Comparison of ENCODE assay signal across 24 cellular contexts in genomic region chr6:69185276-69185675, GRCh38.
"Had no signal": no experiment of that assay in that cellular context is flagged by ENCODE, and none has a peak within 500 bp of the region (broad histone marks: within the 10 kb centered on the region; RNA-seq: fewer than 3 reads in every experiment).

No MANE protein-coding gene starts in this region.

- H3K9me3 ChIP-seq: colonic mucosa, esophagus muscularis mucosa, esophagus squamous epithelium, gastrocnemius medialis, gastroesophageal sphincter, heart left ventricle, heart right ventricle had no signal

- H3K9me3 Mint-ChIP-seq: endodermal cell had no signal

- H3K27me3 ChIP-seq: colonic mucosa, dorsolateral prefrontal cortex, esophagus muscularis mucosa, esophagus squamous epithelium, foreskin keratinocyte, gastrocnemius medialis, gastroesophageal sphincter, heart left ventricle, heart right ventricle had no signal

- H3K27ac ChIP-seq: colonic mucosa, coronary artery, dorsolateral prefrontal cortex, epithelial cell of prostate, esophagus muscularis mucosa, esophagus squamous epithelium, foreskin keratinocyte, gastrocnemius medialis, gastroesophageal sphincter, heart left ventricle, heart right ventricle had no signal

- H3K4me1 ChIP-seq: colonic mucosa, esophagus muscularis mucosa, esophagus squamous epithelium, foreskin keratinocyte, gastrocnemius medialis, gastroesophageal sphincter, heart left ventricle, heart right ventricle had no signal

- H3K4me3 ChIP-seq: colonic mucosa, coronary artery, dorsolateral prefrontal cortex, esophagus muscularis mucosa, esophagus squamous epithelium, gastrocnemius medialis, gastroesophageal sphincter, heart left ventricle, heart right ventricle had no signal

- H3K36me3 ChIP-seq: colonic mucosa, esophagus muscularis mucosa, esophagus squamous epithelium, gastrocnemius medialis, gastroesophageal sphincter, heart left ventricle, heart right ventricle had no signal

- H3K27me3 Mint-ChIP-seq: dendritic cell treated with granulocyte-macrophage colony-stimulating factor and Interleukin-4, amounts not matched to agents 40 ng/mL and 50 ng/mL, for 4 days; effector memory CD8-positive, alpha-beta T cell had no signal

- DNase-seq: colonic mucosa; cortex of kidney; dermis blood vessel endothelial cell; dorsolateral prefrontal cortex; effector CD4-positive, alpha-beta T cell; effector CD8-positive, alpha-beta T cell; effector memory CD4-positive, alpha-beta T cell; effector memory CD8-positive, alpha-beta T cell; endodermal cell; erythroblast; esophagus squamous epithelium; foreskin fibroblast; foreskin keratinocyte; foreskin melanocyte; gastrocnemius medialis; glutamatergic neuron; head of caudate nucleus; heart left ventricle; heart right ventricle had no signal

- H3K27ac Mint-ChIP-seq: dendritic cell treated with granulocyte-macrophage colony-stimulating factor and Interleukin-4, amounts not matched to agents 40 ng/mL and 50 ng/mL, for 4 days; effector memory CD8-positive, alpha-beta T cell; endodermal cell had no signal

- H3K4me3 Mint-ChIP-seq: dendritic cell treated with granulocyte-macrophage colony-stimulating factor and Interleukin-4, amounts not matched to agents 40 ng/mL and 50 ng/mL, for 4 days; effector memory CD8-positive, alpha-beta T cell; endodermal cell had no signal

- H3K4me1 Mint-ChIP-seq: endodermal cell had no signal
